21 cellular contexts compared by ENCODE assay signal in the genomic region with DNA sequence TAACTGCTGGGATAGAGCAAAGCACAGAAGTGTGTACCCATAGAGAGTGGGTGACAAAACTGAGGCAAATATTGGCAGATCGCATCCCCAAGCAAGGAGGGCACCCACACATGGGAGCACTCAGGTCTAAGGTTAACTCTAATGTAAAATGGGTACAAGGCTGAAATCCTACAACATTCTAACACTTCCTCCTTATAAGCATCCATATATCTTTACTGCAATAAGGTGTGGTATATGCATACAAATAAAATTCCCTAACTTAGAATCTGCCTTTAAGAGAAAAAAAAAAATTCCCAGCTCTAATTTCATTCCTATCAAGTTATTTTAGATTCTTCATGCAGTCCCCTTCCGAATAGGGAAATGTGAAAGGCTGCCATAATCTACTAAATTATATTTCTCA.
"Had no signal": no experiment of that assay in that cellular context is flagged by ENCODE, and none has a peak within 500 bp of the region (broad histone marks: within the 10 kb centered on the region; RNA-seq: fewer than 3 reads in every experiment).

No MANE protein-coding gene starts in this region.

- H3K4me3 ChIP-seq: lower lobe of right lung, ovary, prostate gland, tibial artery had no signal

- H3K36me3 ChIP-seq: ovary had no signal

- H3K27me3 Mint-ChIP-seq: activated B cell treated with CpG ODN at 0.5 μM for 24 hours; activated CD8-positive, alpha-beta T cell treated with anti-CD3 and anti-CD28 coated beads for 36 hours; activated naive CD8-positive, alpha-beta T cell treated with anti-CD3 and anti-CD28 coated beads, Interleukin-2, amount 50 U/mL, for 24 hours; dendritic cell treated with granulocyte-macrophage colony-stimulating factor and Interleukin-4, amounts not matched to agents 40 ng/mL and 50 ng/mL, for 4 days; naive thymus-derived CD8-positive, alpha-beta T cell; stimulated activated naive CD8-positive, alpha-beta T cell treated with anti-CD3 and anti-CD28 coated beads, Interleukin-15, amount 100 ng/mL, for 72 hours; T-helper 17 cell had no signal

- H3K4me1 ChIP-seq: foreskin keratinocyte, lower lobe of right lung, prostate gland, tibial artery had no signal

- H3K27ac ChIP-seq: foreskin keratinocyte, lower lobe of right lung, neutrophil, ovary, prostate gland, tibial artery had no signal

- H3K27me3 ChIP-seq: foreskin keratinocyte, neutrophil, ovary, tibial artery had no signal

- H3K9me3 Mint-ChIP-seq: activated B cell treated with CpG ODN at 0.5 μM for 24 hours; activated CD8-positive, alpha-beta T cell treated with anti-CD3 and anti-CD28 coated beads for 36 hours; activated naive CD4-positive, alpha-beta T cell treated with anti-CD3 and anti-CD28 coated beads for 36 hours; activated naive CD8-positive, alpha-beta T cell treated with anti-CD3 and anti-CD28 coated beads, Interleukin-2, amount 50 U/mL, for 24 hours; dendritic cell treated with granulocyte-macrophage colony-stimulating factor and Interleukin-4, amounts not matched to agents 40 ng/mL and 50 ng/mL, for 4 days; naive thymus-derived CD8-positive, alpha-beta T cell; stimulated activated naive CD8-positive, alpha-beta T cell treated with anti-CD3 and anti-CD28 coated beads, Interleukin-15, amount 100 ng/mL, for 72 hours had no signal

- DNase-seq: activated B cell treated with CpG ODN at 0.5 μM for 24 hours; activated CD4-positive, alpha-beta T cell treated with anti-CD3 and anti-CD28 coated beads for 48 hours; activated CD8-positive, alpha-beta T cell treated with anti-CD3 and anti-CD28 coated beads for 36 hours; activated naive CD4-positive, alpha-beta T cell treated with anti-CD3 and anti-CD28 coated beads for 36 hours; activated naive CD8-positive, alpha-beta T cell treated with anti-CD3 and anti-CD28 coated beads, Interleukin-2, amount 50 U/mL, for 24 hours; activated T-cell treated with anti-CD3 and anti-CD28 coated beads, Interleukin-2, amount 50 U/mL, for 1 hour; effector CD4-positive, alpha-beta T cell; foreskin keratinocyte; kidney; lower lobe of right lung; naive thymus-derived CD8-positive, alpha-beta T cell; ovary; stimulated activated CD4-positive, alpha-beta T cell treated with anti-CD3 and anti-CD28 coated beads, Interleukin-4, amount 100 ng/mL, for 4 hours; stimulated activated naive CD8-positive, alpha-beta T cell treated with anti-CD3 and anti-CD28 coated beads, Interleukin-15, amount 100 ng/mL, for 72 hours; SW 1271; T-helper 17 cell; tibial artery had no signal

- ATAC-seq: activated CD8-positive, alpha-beta T cell treated with anti-CD3 and anti-CD28 coated beads for 36 hours; activated naive CD8-positive, alpha-beta T cell treated with anti-CD3 and anti-CD28 coated beads, Interleukin-2, amount 50 U/mL, for 24 hours; foreskin keratinocyte; left lobe of liver; lower lobe of right lung; naive thymus-derived CD8-positive, alpha-beta T cell; stimulated activated naive CD8-positive, alpha-beta T cell treated with anti-CD3 and anti-CD28 coated beads, Interleukin-15, amount 100 ng/mL, for 72 hours; T-helper 17 cell had no signal

- H3K9me3 ChIP-seq: lower lobe of right lung, neutrophil, ovary, prostate gland, tibial artery had no signal

- H3K27ac Mint-ChIP-seq: dendritic cell treated with granulocyte-macrophage colony-stimulating factor and Interleukin-4, amounts not matched to agents 40 ng/mL and 50 ng/mL, for 4 days had no signal

- FAIRE-seq: kidney had no signal

- H3K4me3 Mint-ChIP-seq: activated B cell treated with CpG ODN at 0.5 μM for 24 hours; activated CD8-positive, alpha-beta T cell treated with anti-CD3 and anti-CD28 coated beads for 36 hours; activated naive CD4-positive, alpha-beta T cell treated with anti-CD3 and anti-CD28 coated beads for 36 hours; activated naive CD8-positive, alpha-beta T cell treated with anti-CD3 and anti-CD28 coated beads, Interleukin-2, amount 50 U/mL, for 24 hours; dendritic cell treated with granulocyte-macrophage colony-stimulating factor and Interleukin-4, amounts not matched to agents 40 ng/mL and 50 ng/mL, for 4 days; stimulated activated naive CD8-positive, alpha-beta T cell treated with anti-CD3 and anti-CD28 coated beads, Interleukin-15, amount 100 ng/mL, for 72 hours; T-helper 17 cell had no signal
